Comparison of ENCODE assay signal across 16 cellular contexts in the genomic region with DNA sequence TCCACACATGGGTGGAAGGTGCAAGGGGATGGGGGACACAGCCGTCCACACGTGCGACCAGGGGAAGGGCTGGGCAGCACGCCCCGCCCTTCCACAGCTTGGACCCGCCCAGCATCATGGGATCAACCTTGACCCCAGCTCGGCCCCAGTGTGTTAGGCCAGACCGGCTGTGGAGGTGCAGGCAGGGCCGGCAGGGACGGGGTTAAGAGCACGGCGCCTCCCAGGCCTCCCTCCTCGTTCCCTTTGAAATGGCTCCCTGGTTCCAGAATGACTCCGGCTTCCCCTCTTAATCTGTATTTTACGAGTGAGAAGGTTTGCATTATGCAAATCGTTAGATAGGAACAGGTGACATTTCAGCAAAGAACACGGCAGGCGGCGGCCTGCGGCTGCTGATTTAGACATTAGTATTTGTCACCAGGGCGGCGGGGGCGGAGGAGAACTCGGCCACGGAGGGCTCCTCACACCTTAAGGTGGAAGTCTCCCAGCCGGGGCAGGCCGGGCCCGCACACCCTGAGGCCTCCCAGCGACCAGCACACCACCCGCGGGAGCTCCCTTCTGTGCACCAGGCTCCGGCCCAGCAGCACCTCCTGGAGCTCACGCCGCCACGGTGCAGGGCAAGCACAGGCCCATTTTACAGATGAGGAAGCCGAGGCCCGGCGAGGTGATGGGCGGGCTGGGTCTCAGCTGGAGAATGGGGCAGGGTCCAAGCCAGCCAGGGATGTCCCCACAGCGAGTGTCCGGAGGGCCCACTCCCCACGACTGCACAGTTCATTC.
DNase-seq lines count a peak whose midpoint lies in the region; ATAC-seq, FAIRE-seq and TF ChIP-seq lines count a peak whose summit lies in the region.
"Had no signal": no experiment of that assay in that cellular context is flagged by ENCODE, and none has a peak within 500 bp of the region (broad histone marks: within the 10 kb centered on the region; RNA-seq: fewer than 3 reads in every experiment).

No MANE protein-coding gene starts in this region.

- CTCF ChIA-PET in GM12878 (lab: Yijun Ruan, JAX) = no interaction called here

- RAD21 ChIA-PET in GM12878 (lab: Charles Lee; ENCODE audit: unreplicated experiment) = no interaction called here

- TF ChIP-seq CTCF in GM20000 (IDR thresholded peaks at IDR 0.05; ENCODE audit: extremely low read depth, missing control alignments) = no peak
- peak in 2 of 3 experiments; percentile 3 to 25; a peak in 1 of 6 replicates for TF ChIP-seq CTCF in GM12878 (IDR thresholded peaks at IDR 0.05 in 2 of 3, conservative IDR thresholded peaks at IDR 0.05 in 1 of 3; ENCODE audit: control insufficient read depth in 2 of 3, extremely low read depth in 1 of 3, insufficient read depth in 1 of 3, low read depth in 3 of 3, low read length in 3 of 3)
- TF ChIP-seq CTCF in neural progenitor cell (IDR thresholded peaks at IDR 0.05) = no peak
- TF ChIP-seq CTCF in hepatocyte (IDR thresholded peaks at IDR 0.05; ENCODE audit: poor library complexity) = no peak

- H3K27ac ChIP-seq in GM12878 (ENCODE audit: control insufficient read depth, insufficient read depth) (no peak overlapping the region), neural progenitor cell (no peak overlapping the region), hepatocyte (no peak overlapping the region)
- H3K27ac ChIP-seq: thyroid gland had no signal

- H3K4me3 ChIP-seq in GM12878 (no peak overlapping the region), neural progenitor cell (no peak overlapping the region), hepatocyte (no peak overlapping the region)
- H3K4me3 ChIP-seq: adrenal gland, lung, thyroid gland had no signal

- DNase-seq in COLO668 (lab: John Stamatoyannopoulos, UW; ENCODE audit: unreplicated experiment) (peak; percentile 16), GM20000 (ENCODE audit: low spot score) (peak; percentile 66), GM12878 (ENCODE audit: low read depth, low spot score) (no peak), neural progenitor cell (ENCODE audit: low spot score) (peak; percentile 50), hepatocyte (ENCODE audit: low spot score) (no peak), glomerular visceral epithelial cell (ENCODE audit: extremely low spot score) (no peak)
- DNase-seq: activated CD4-positive, alpha-beta T cell treated with anti-CD3 and anti-CD28 coated beads, Interleukin-2, amount 50 U/mL, for 48 hours; NCI-H1417; thyroid gland had no signal

- peaks cover 4% of the 10 kb centered on the region for H3F3A ChIP-seq in neural progenitor cell (ENCODE audit: low read depth)

- no peaks in the 10 kb centered on the region for H3K36me3 Mint-ChIP-seq in neural progenitor cell

- H4K20me1 ChIP-seq in GM12878 (ENCODE audit: control insufficient read depth, insufficient read depth) (no peaks in the 10 kb centered on the region), neural progenitor cell (ENCODE audit: low read depth) (no peaks in the 10 kb centered on the region), hepatocyte (ENCODE audit: insufficient read depth, poor library complexity, severe bottlenecking) (no peaks in the 10 kb centered on the region)

- H3K9me3 ChIP-seq in GM12878 (replicated peaks; ENCODE audit: control insufficient read depth, insufficient read depth, low read length) (no peaks in the 10 kb centered on the region), neural progenitor cell (ENCODE audit: low read depth) (no peaks in the 10 kb centered on the region), hepatocyte (ENCODE audit: low read depth) (no peaks in the 10 kb centered on the region)
- H3K9me3 ChIP-seq: adrenal gland, thyroid gland had no signal

- no peak for TF ChIP-seq POLR2A in GM12878 (IDR thresholded peaks at IDR 0.05; ENCODE audit: low read depth, low read length)

- H3K9me3 Mint-ChIP-seq in neural progenitor cell = no peaks in the 10 kb centered on the region
- H3K9me3 Mint-ChIP-seq: activated T-helper 1 cell treated with anti-CD3 and anti-CD28 coated beads, Interleukin-12 subunit alpha, Interleukin-12 subunit beta, Interleukin-2, Interleukin-4 antibody, amounts not matched to agents 30 ng/mL and 10 ng/mL and 1 ng/mL, durations not matched to agents 14 hours and 24 hours and 36 hours; central memory CD8-positive, alpha-beta T cell had no signal

- intact Hi-C loops in GM12878 (cut with micrococcal nuclease; ENCODE audit: unreplicated experiment) = no loop called here

- FAIRE-seq in GM12878 (lab: Jason Lieb, UNC) = no peak

- H3K4me1 Mint-ChIP-seq in neural progenitor cell = peaks cover 18% of the 10 kb centered on the region

- no peak overlapping the region for H3K27ac Mint-ChIP-seq in neural progenitor cell
- H3K27ac Mint-ChIP-seq: activated T-helper 1 cell treated with anti-CD3 and anti-CD28 coated beads, Interleukin-12 subunit alpha, Interleukin-12 subunit beta, Interleukin-2, Interleukin-4 antibody, amounts not matched to agents 30 ng/mL and 10 ng/mL and 1 ng/mL, durations not matched to agents 14 hours and 24 hours and 36 hours had no signal

- H3K4me1 ChIP-seq in GM12878 (ENCODE audit: control insufficient read depth, insufficient read depth, low read length) (no peaks in the 10 kb centered on the region), neural progenitor cell (peaks cover 26% of the 10 kb centered on the region), hepatocyte (ENCODE audit: insufficient read depth) (no peaks in the 10 kb centered on the region)
- H3K4me1 ChIP-seq: adrenal gland, thyroid gland had no signal

- POLR2A ChIA-PET in GM12878 (lab: Charles Lee) = no interaction called here

- SMC1A ChIA-PET in GM12878 (lab: Charles Lee; ENCODE audit: uncharacterized antibody, unreplicated experiment) = no interaction called here

- ATAC-seq in GM12878 (peak; percentile 70), GM21526 (IDR thresholded peaks at IDR 0.05; ENCODE audit: low FRiP score, unreplicated experiment) (no peak), GM18502 (IDR thresholded peaks at IDR 0.05; ENCODE audit: poor library complexity, unreplicated experiment) (no peak)
- ATAC-seq: sciatic nerve had no signal

- 7% methylated on average over 38 of the region's 42 CpGs for WGBS in GM12878 (ENCODE audit: insufficient coverage, insufficient replicate concordance, low lambda C conversion rate, missing lambda C conversion rate)
- 52% methylated on average over 39 of the region's 42 CpGs for WGBS in hepatocyte (ENCODE audit: low lambda C conversion rate, missing lambda C conversion rate)

- H3K9ac ChIP-seq in GM12878 (ENCODE audit: control insufficient read depth, insufficient read depth, low read length) (no peak overlapping the region), neural progenitor cell (no peak overlapping the region)

- H3K27me3 Mint-ChIP-seq in neural progenitor cell (ENCODE audit: insufficient read depth, low read depth) = peaks cover 7% of the 10 kb centered on the region

- H3K27me3 ChIP-seq in GM12878 (replicated peaks in 1 of 2; ENCODE audit: control insufficient read depth in 2 of 2, insufficient read depth in 2 of 2, low read length in 1 of 2) (no peaks in the 10 kb centered on the region), neural progenitor cell (no peaks in the 10 kb centered on the region), hepatocyte (no peaks in the 10 kb centered on the region)
- H3K27me3 ChIP-seq: thyroid gland had no signal

- in situ Hi-C loops in GM12878 (cut with MboI) = no loop called here

- TF ChIP-seq EP300 in GM12878 (IDR thresholded peaks at IDR 0.05; ENCODE audit: borderline replicate concordance in 1 of 2, control insufficient read depth in 1 of 2, low read depth in 2 of 2, low read length in 2 of 2) = no peak

- no peaks in the 10 kb centered on the region for H3K9me2 ChIP-seq in hepatocyte (replicated peaks; ENCODE audit: insufficient read depth)

- no TSS peak for BruUV-seq in GM12878 (replicated peaks; lab: Mats Ljungman, UMichigan)

- H3K36me3 ChIP-seq in GM12878 (ENCODE audit: control insufficient read depth in 2 of 2, insufficient read depth in 2 of 2, low read length in 1 of 2) = no peaks in the 10 kb centered on the region
- H3K36me3 ChIP-seq in neural progenitor cell = no peaks in the 10 kb centered on the region
- H3K36me3 ChIP-seq in hepatocyte (replicated peaks; ENCODE audit: insufficient read depth, low read depth) = no peaks in the 10 kb centered on the region
- H3K36me3 ChIP-seq: adrenal gland, thyroid gland had no signal

- no peak overlapping the region for H2AFZ ChIP-seq in GM12878 (ENCODE audit: control insufficient read depth, low read depth, low read length)
- no peak overlapping the region for H2AFZ ChIP-seq in neural progenitor cell (replicated peaks)
- no peak overlapping the region for H2AFZ ChIP-seq in hepatocyte

- H3K4me2 ChIP-seq in GM12878 (ENCODE audit: control insufficient read depth, insufficient read depth) (no peak overlapping the region), neural progenitor cell (no peak overlapping the region), hepatocyte (no peak overlapping the region)

- no peak overlapping the region for H3K4me3 Mint-ChIP-seq in neural progenitor cell
- H3K4me3 Mint-ChIP-seq: activated T-helper 1 cell treated with anti-CD3 and anti-CD28 coated beads, Interleukin-12 subunit alpha, Interleukin-12 subunit beta, Interleukin-2, Interleukin-4 antibody, amounts not matched to agents 30 ng/mL and 10 ng/mL and 1 ng/mL, durations not matched to agents 14 hours and 24 hours and 36 hours; central memory CD8-positive, alpha-beta T cell had no signal

- no peaks in the 10 kb centered on the region for H3K79me2 ChIP-seq in GM12878 (ENCODE audit: control insufficient read depth, insufficient read depth, low read length)
- no peaks in the 10 kb centered on the region for H3K79me2 ChIP-seq in neural progenitor cell (ENCODE audit: low read depth)
- H3K79me2 ChIP-seq in hepatocyte = no peaks in the 10 kb centered on the region

- TF ChIP-seq RAD21 in GM12878 (IDR thresholded peaks at IDR 0.05; ENCODE audit: insufficient read depth, low read depth, low read length) = no peak

TF ChIP-seq in GM12878, 131 proteins besides CTCF, POLR2A, EP300 and RAD21 (continues in another document):
- no peak for TF ChIP-seq MYB (IDR thresholded peaks at IDR 0.05; ENCODE audit: borderline replicate concordance, low read depth, low read length)
- TF ChIP-seq RUNX3 (IDR thresholded peaks at IDR 0.05; ENCODE audit: low read length) = no peak
- TF ChIP-seq, protein P1, sequence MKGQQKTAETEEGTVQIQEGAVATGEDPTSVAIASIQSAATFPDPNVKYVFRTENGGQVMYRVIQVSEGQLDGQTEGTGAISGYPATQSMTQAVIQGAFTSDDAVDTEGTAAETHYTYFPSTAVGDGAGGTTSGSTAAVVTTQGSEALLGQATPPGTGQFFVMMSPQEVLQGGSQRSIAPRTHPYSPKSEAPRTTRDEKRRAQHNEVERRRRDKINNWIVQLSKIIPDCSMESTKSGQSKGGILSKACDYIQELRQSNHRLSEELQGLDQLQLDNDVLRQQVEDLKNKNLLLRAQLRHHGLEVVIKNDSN (IDR thresholded peaks at IDR 0.05; ENCODE audit: borderline replicate concordance, extremely low read length, insufficient read depth, low read depth, low read length) = no peak
- TF ChIP-seq LARP7 (IDR thresholded peaks at IDR 0.05) = no peak
- TF ChIP-seq SREBF2 (IDR thresholded peaks at IDR 0.05; ENCODE audit: low read length) = no peak
- TF ChIP-seq ZNF24 (IDR thresholded peaks at IDR 0.05) = no peak

Comparison
In these comparisons a context has a peak if more than half of its experiments do, and no peak if none do; other contexts are left out.
1. DNase-seq: peak in COLO668 (single experiment), GM20000 (single experiment) and neural progenitor cell (single experiment); none in GM12878 (single experiment), hepatocyte (single experiment) and glomerular visceral epithelial cell (single experiment).
2. CTCF ChIP-seq: peak in GM12878 (2 of 3); none in GM20000 (single experiment), neural progenitor cell (single experiment) and hepatocyte (single experiment).